In genomic region chr9:98193336-98193944, GRCh38 we compare ENCODE assay signal across 8 cellular contexts. TPM values are rescaled to one million over a fixed set of nuclear protein-coding genes. Genes with fewer than 3 reads are reported as not detected.
A peak's percentile ranks its signal among the peaks of the same experiment; 100 is the strongest.
DNase-seq lines count a peak whose midpoint lies in the region; ATAC-seq and TF ChIP-seq lines count a peak whose summit lies in the region.

No MANE protein-coding gene starts in this region.

- H3K27ac ChIP-seq in SK-N-MC (no peak overlapping the region), sigmoid colon (peak overlapping the region; percentile 54 to 78 (median 67)), substantia nigra (ENCODE audit: low read depth, low read length, poor library complexity, severe bottlenecking) (no peak overlapping the region)

- intact Hi-C loops in sigmoid colon (cut with DNase I): loop anchor here (5.0 kb wide), 1 partner anchor 271 kb away; the partner anchor contains the start of gene TRMO

- ATAC-seq in GM21515 (IDR thresholded peaks at IDR 0.05; ENCODE audit: unreplicated experiment): peak; percentile 6

- TF ChIP-seq POLR2A in sigmoid colon (IDR thresholded peaks at IDR 0.05): no peak

- DNase-seq in SK-N-MC (ENCODE audit: low read depth, low spot score) (no peak), fibroblast of the aortic adventitia (ENCODE audit: low read depth) (no peak), sigmoid colon (no peak), substantia nigra (lab: John Stamatoyannopoulos, UW) (no peak), NK-92 (lab: John Stamatoyannopoulos, UW; ENCODE audit: unreplicated experiment) (no peak), AG20443 (ENCODE audit: low spot score) (no peak)
- no peak for DNase-seq in stimulated activated CD4-positive, alpha-beta T cell treated with anti-CD3 and anti-CD28 coated beads, Interleukin-4, amount 100 ng/mL, for 1 hour

- no peak for TF ChIP-seq EP300 in sigmoid colon (IDR thresholded peaks at IDR 0.05)

- WGBS in sigmoid colon, 2 donors: 40 to 66% methylated on average over 8 of the region's 8 CpGs

- TF ChIP-seq CTCF in fibroblast of the aortic adventitia (IDR thresholded peaks at IDR 0.05; ENCODE audit: insufficient read depth, low read length) (no peak), sigmoid colon (IDR thresholded peaks at IDR 0.05) (no peak)

- H3K9ac ChIP-seq in SK-N-MC (ENCODE audit: insufficient read length): no peak overlapping the region

- H3K9me3 ChIP-seq in SK-N-MC (ENCODE audit: low read depth, low read length) (no peaks in the 10 kb centered on the region), sigmoid colon (no peaks in the 10 kb centered on the region)

- H3K4me1 ChIP-seq in sigmoid colon: peaks cover 0 to 18% (median 9%) of the 10 kb centered on the region in 4 donors

- H3K27me3 ChIP-seq in sigmoid colon: no peaks in the 10 kb centered on the region

- H3K36me3 ChIP-seq in SK-N-MC (ENCODE audit: insufficient read depth, low read length) (no peaks in the 10 kb centered on the region), sigmoid colon (no peaks in the 10 kb centered on the region)

- H3K4me3 ChIP-seq in SK-N-MC (peak overlapping the region; percentile 78), fibroblast of the aortic adventitia (ENCODE audit: low read depth, low read length) (peak overlapping the region; percentile 73), sigmoid colon (peak overlapping the region in 3 of 4 donors; percentile 52 to 75 (median 75))

RNA-seq across cellular contexts. Expression of gene CORO2A, which starts 1.0 kb away (rescaled TPM):
- total RNA-seq in fibroblast of the aortic adventitia (ENCODE audit: low replicate concordance) (0.36 and 0.57 TPM in 2 replicates), sigmoid colon (1 to 10 TPM; 1.2 to 1.8 (median 1.4) TPM)
- polyA plus RNA-seq in sigmoid colon: 10 to 100 TPM; 16.8 to 39.6 (median 33.3) TPM

Comparison
In these comparisons a context has a peak if more than half of its experiments do, and no peak if none do; other contexts are left out.
1. H3K27ac ChIP-seq: peak in sigmoid colon (4 of 4); none in SK-N-MC (single experiment) and substantia nigra (single experiment).
2. Peak in every context shown above with its lines, with median percentiles within 50 percentile points of each other: H3K4me3 ChIP-seq.